In genomic region chr14:100747021-100747586, GRCh38 we compare ENCODE assay signal across 10 cellular contexts. TPM values are rescaled to one million over a fixed set of nuclear protein-coding genes. Genes with fewer than 3 reads are reported as not detected.
A peak's percentile ranks its signal among the peaks of the same experiment; 100 is the strongest.
DNase-seq lines count a peak whose midpoint lies in the region; ATAC-seq, FAIRE-seq and TF ChIP-seq lines count a peak whose summit lies in the region.
"Had no signal": no experiment of that assay in that cellular context is flagged by ENCODE, and none has a peak within 500 bp of the region (broad histone marks: within the 10 kb centered on the region; RNA-seq: fewer than 3 reads in every experiment).

No MANE protein-coding gene starts in this region.

- H3K27me3 ChIP-seq in trophoblast cell (ENCODE audit: insufficient read depth, low read length) = no peaks in the 10 kb centered on the region

- H3K23ac ChIP-seq in trophoblast cell (ENCODE audit: low read length) = no peak overlapping the region

- H3K9me3 Mint-ChIP-seq in immature natural killer cell = no peaks in the 10 kb centered on the region
- H3K9me3 Mint-ChIP-seq: activated naive CD4-positive, alpha-beta T cell treated with anti-CD3 and anti-CD28 coated beads, Interleukin-2, amount 50 U/mL, for 24 hours had no signal

- no peak overlapping the region for H3K4me3 ChIP-seq in trophoblast cell (ENCODE audit: low read depth, low read length)

- ATAC-seq in T-helper 17 cell = no peak
- no peak for ATAC-seq in GM21367 (IDR thresholded peaks at IDR 0.05; ENCODE audit: unreplicated experiment)

- no peaks in the 10 kb centered on the region for H3K4me1 ChIP-seq in trophoblast cell (ENCODE audit: control insufficient read depth in 1 of 2, insufficient read depth in 2 of 2, low read length in 2 of 2)

- H2BK120ac ChIP-seq in trophoblast cell (ENCODE audit: insufficient read depth, low read length, poor library complexity) = no peak overlapping the region

- DNase-seq in H54 (ENCODE audit: insufficient read length, low spot score) (peak; percentile 57), NCI-H226 (peak; percentile 94), dedifferentiated amniotic fluid mesenchymal stem cell (ENCODE audit: extremely low spot score) (peak; percentile 93), trophoblast cell (peak; percentile 77 to 81), T-helper 17 cell (no peak), immature natural killer cell (no peak)
- no peak for DNase-seq in stimulated activated CD8-positive, alpha-beta memory T cell treated with anti-CD3 and anti-CD28 coated beads, Interleukin-4, amount 100 ng/mL, for 48 hours
- DNase-seq: stimulated activated CD4-positive, alpha-beta T cell treated with anti-CD3 and anti-CD28 coated beads, Interleukin-4, amount 100 ng/mL, for 24 hours had no signal

- no peaks in the 10 kb centered on the region for H3K36me3 ChIP-seq in trophoblast cell (ENCODE audit: control insufficient read depth in 1 of 2, insufficient read depth in 2 of 2, low read length in 2 of 2)

- H4K91ac ChIP-seq in trophoblast cell (ENCODE audit: low read depth, low read length) = no peak overlapping the region

- H3K14ac ChIP-seq in trophoblast cell (ENCODE audit: low read length) = no peak overlapping the region

- H3K79me1 ChIP-seq in trophoblast cell (ENCODE audit: low read length) = no peaks in the 10 kb centered on the region

- TF ChIP-seq POLR2A in H54 (IDR thresholded peaks at IDR 0.05; ENCODE audit: low read depth, low read length) = no peak

- no peak overlapping the region for H4K12ac ChIP-seq in trophoblast cell (ENCODE audit: low read depth, low read length)

- H2BK5ac ChIP-seq in trophoblast cell (ENCODE audit: low read depth, low read length, poor library complexity) = no peak overlapping the region

- H3K4me3 Mint-ChIP-seq in T-helper 17 cell = no peak overlapping the region
- no peak overlapping the region for H3K4me3 Mint-ChIP-seq in immature natural killer cell
- H3K4me3 Mint-ChIP-seq: activated naive CD4-positive, alpha-beta T cell treated with anti-CD3 and anti-CD28 coated beads, Interleukin-2, amount 50 U/mL, for 24 hours had no signal

- H3K27ac Mint-ChIP-seq in T-helper 17 cell (no peak overlapping the region), immature natural killer cell (no peak overlapping the region)
- H3K27ac Mint-ChIP-seq: activated naive CD4-positive, alpha-beta T cell treated with anti-CD3 and anti-CD28 coated beads, Interleukin-2, amount 50 U/mL, for 24 hours had no signal

- H3K9ac ChIP-seq in trophoblast cell (ENCODE audit: low read length) = no peak overlapping the region

- H3K4me2 ChIP-seq in trophoblast cell (ENCODE audit: low read length) = no peak overlapping the region

- no peak overlapping the region for H3K27ac ChIP-seq in trophoblast cell (ENCODE audit: low read depth, low read length)

- H4K8ac ChIP-seq in trophoblast cell (ENCODE audit: low read depth, low read length) = no peak overlapping the region

- H3K9me3 ChIP-seq in trophoblast cell (ENCODE audit: insufficient read depth, low read depth, low read length) (no peaks in the 10 kb centered on the region), T-helper 17 cell (ENCODE audit: control insufficient read depth, low read length, poor library complexity, severe bottlenecking) (no peaks in the 10 kb centered on the region)

- H2AFZ ChIP-seq in trophoblast cell (ENCODE audit: insufficient read depth, low read length, poor library complexity) = no peak overlapping the region

- WGBS in trophoblast cell (ENCODE audit: extremely low coverage, insufficient coverage, insufficient read length) = no CpG with 5 or more reads among the region's 9 CpGs

- H3K27me3 Mint-ChIP-seq in T-helper 17 cell = peaks cover 29% of the 10 kb centered on the region
- peaks cover 3 to 6% (median 4%) of the 10 kb centered on the region in 3 donors for H3K27me3 Mint-ChIP-seq in immature natural killer cell (ENCODE audit: low read depth in 3 of 3)
- H3K27me3 Mint-ChIP-seq: activated naive CD4-positive, alpha-beta T cell treated with anti-CD3 and anti-CD28 coated beads, Interleukin-2, amount 50 U/mL, for 24 hours had no signal

- FAIRE-seq in H54 (lab: Jason Lieb, UNC) = peak; percentile 87

- H3K79me2 ChIP-seq in trophoblast cell (ENCODE audit: control insufficient read depth, insufficient read depth, low read length, poor library complexity) = no peaks in the 10 kb centered on the region

- no peak overlapping the region for H2BK12ac ChIP-seq in trophoblast cell (ENCODE audit: low read length)

- H3K4me1 Mint-ChIP-seq in T-helper 17 cell (no peaks in the 10 kb centered on the region), immature natural killer cell (no peaks in the 10 kb centered on the region)
- H3K4me1 Mint-ChIP-seq: activated naive CD4-positive, alpha-beta T cell treated with anti-CD3 and anti-CD28 coated beads, Interleukin-2, amount 50 U/mL, for 24 hours had no signal

- no peak overlapping the region for H3K18ac ChIP-seq in trophoblast cell (ENCODE audit: low read length)

- H3K4ac ChIP-seq in trophoblast cell (ENCODE audit: low read depth, low read length) = no peak overlapping the region

- no peak overlapping the region for H2AK5ac ChIP-seq in trophoblast cell (ENCODE audit: low read length)

- H3K36me3 Mint-ChIP-seq in T-helper 17 cell (ENCODE audit: low read depth) (peaks cover 5% of the 10 kb centered on the region), immature natural killer cell (no peaks in the 10 kb centered on the region)
- H3K36me3 Mint-ChIP-seq: activated naive CD4-positive, alpha-beta T cell treated with anti-CD3 and anti-CD28 coated beads, Interleukin-2, amount 50 U/mL, for 24 hours had no signal

RNA-seq across cellular contexts. Expression of gene DLK1, which starts 20.4 kb away (rescaled TPM):
- polyA plus RNA-seq in trophoblast cell (2013) = 2.7 and 4.0 TPM in 2 replicates
- under 1 TPM in 1 of 2 donors, not detected in 1; 0.91 TPM for total RNA-seq in T-helper 17 cell
- polyA plus RNA-seq in immature natural killer cell = not detected

Comparison
In these comparisons a context has a peak if more than half of its experiments do, and no peak if none do; other contexts are left out.
1. DNase-seq: peak in H54 (single experiment), NCI-H226 (single experiment), dedifferentiated amniotic fluid mesenchymal stem cell (single experiment) and trophoblast cell (2 of 2); none in T-helper 17 cell (0 of 3), immature natural killer cell (0 of 3) and stimulated activated CD8-positive, alpha-beta memory T cell treated with anti-CD3 and anti-CD28 coated beads, Interleukin-4, amount 100 ng/mL, for 48 hours (single experiment).